In the genomic region with DNA sequence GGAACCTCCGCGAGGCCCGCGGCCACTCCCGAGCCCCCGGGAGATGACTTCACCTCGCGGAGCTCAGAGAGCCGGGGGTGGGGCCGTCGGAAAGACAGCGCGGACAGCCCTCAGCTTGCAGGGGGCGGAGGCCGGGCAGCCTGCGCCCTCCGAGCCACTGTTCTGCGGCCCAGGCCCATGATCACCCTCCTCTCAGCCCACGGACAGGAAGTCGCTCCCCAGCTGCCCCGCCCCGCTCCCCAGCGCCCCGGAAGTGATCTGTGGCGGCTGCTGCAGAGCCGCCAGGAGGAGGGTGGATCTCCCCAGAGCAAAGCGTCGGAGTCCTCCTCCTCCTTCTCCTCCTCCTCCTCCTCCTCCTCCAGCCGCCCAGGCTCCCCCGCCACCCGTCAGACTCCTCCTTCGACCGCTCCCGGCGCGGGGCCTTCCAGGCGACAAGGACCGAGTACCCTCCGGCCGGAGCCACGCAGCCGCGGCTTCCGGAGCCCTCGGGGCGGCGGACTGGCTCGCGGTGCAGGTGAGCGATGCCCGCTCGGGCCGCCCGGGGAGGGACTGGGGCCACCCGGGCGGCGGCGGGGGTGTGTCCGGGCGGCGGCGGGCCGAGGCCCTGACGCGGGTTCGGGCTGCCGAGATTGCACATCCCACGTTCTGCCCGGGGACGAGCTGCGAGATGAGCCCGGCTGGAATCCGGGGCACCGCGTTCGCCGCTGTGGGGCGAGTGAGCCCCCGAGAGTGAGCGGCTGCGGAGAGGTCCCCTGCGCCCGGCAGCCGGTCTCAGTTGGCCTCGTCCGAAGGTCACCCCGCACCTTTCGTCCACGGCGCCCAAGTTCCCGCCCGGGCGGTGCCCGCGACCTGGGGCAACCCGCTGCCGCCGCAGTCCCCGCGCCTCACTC, we compare ENCODE assay signal across 8 cellular contexts. TPM values are rescaled to one million over a fixed set of nuclear protein-coding genes. Genes with fewer than 3 reads are reported as not detected.
DNase-seq lines count a peak whose midpoint lies in the region; TF ChIP-seq lines count a peak whose summit lies in the region.

A gene with protein sequence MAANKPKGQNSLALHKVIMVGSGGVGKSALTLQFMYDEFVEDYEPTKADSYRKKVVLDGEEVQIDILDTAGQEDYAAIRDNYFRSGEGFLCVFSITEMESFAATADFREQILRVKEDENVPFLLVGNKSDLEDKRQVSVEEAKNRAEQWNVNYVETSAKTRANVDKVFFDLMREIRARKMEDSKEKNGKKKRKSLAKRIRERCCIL (plus strand): TSS at position 261 of the 890 bp plus-strand sequence. CDS start 63,096 bp downstream, outside the sequence.

- H3K4me2 ChIP-seq in SK-N-SH: peak within 1 kb of the TSS; percentile 91

- peak in 1 of 2 experiments; percentile 27; a peak in 1 of 4 replicates for TF ChIP-seq EP300 in SK-N-SH (IDR thresholded peaks at IDR 0.05; ENCODE audit: borderline replicate concordance in 1 of 2, low read depth in 1 of 2, low read length in 1 of 2)

- TF ChIP-seq CTCF in HFF-Myc (IDR thresholded peaks at IDR 0.05; ENCODE audit: low read depth, low read length, missing control alignments): no peak
- TF ChIP-seq CTCF in SK-N-SH (IDR thresholded peaks at IDR 0.05): no peak

- H3K9ac ChIP-seq in SK-N-SH: peak within 1 kb of the TSS; percentile 91

- H3K9me3 ChIP-seq in SK-N-SH: no peaks in the 10 kb centered on the region

- H3K27ac ChIP-seq in SK-N-SH (ENCODE audit: low read depth in 2 of 2, low read length in 1 of 2): peak within 1 kb of the TSS; percentile 93 to 98
- peak within 1 kb of the TSS; percentile 88 for H3K27ac ChIP-seq in substantia nigra (ENCODE audit: low read depth, low read length, poor library complexity, severe bottlenecking)

- peaks cover 29% of the 10 kb centered on the region for H3F3A ChIP-seq in SK-N-SH (replicated peaks; ENCODE audit: insufficient read depth)

- H3K27me3 ChIP-seq in SK-N-SH (ENCODE audit: insufficient read depth): no peaks in the 10 kb centered on the region

- H3K36me3 ChIP-seq in SK-N-SH (replicated peaks in 1 of 2; ENCODE audit: control insufficient read depth in 1 of 2, insufficient read depth in 2 of 2, low read length in 1 of 2): peaks cover 3 to 4% of the 10 kb centered on the region in 2 experiments

- H4K20me1 ChIP-seq in SK-N-SH (ENCODE audit: insufficient read depth): peaks cover 41% of the 10 kb centered on the region

- peaks cover 63% of the 10 kb centered on the region for H3K79me2 ChIP-seq in SK-N-SH (ENCODE audit: insufficient read depth)

- CTCF ChIA-PET in SK-N-SH (lab: Yijun Ruan, JAX): interaction anchor here (0.7 to 4.9 kb wide), 12 partner anchors 9 to 188 kb away, joined by 3 to 43 read pairs (median 4); no protein-coding TSS in a partner anchor

- H3K9me2 ChIP-seq in SK-N-SH: no peaks in the 10 kb centered on the region

- DNase-seq in GM04504 (ENCODE audit: low read depth) (peak; percentile 85), HFF-Myc (ENCODE audit: extremely low read depth, low read depth) (peak; percentile 68), NAMALWA (ENCODE audit: low spot score) (peak; percentile 94), SK-N-SH (peak; percentile 99), germinal center (ENCODE audit: low spot score) (peak; percentile 90), non-pigmented ciliary epithelial cell (ENCODE audit: low read depth) (peak; percentile 64), substantia nigra (lab: John Stamatoyannopoulos, UW) (peak; percentile 68 to 96 (median 90))
- peak; percentile 91 for DNase-seq in activated naive CD4-positive, alpha-beta T cell treated with anti-CD3 and anti-CD28 coated beads, Interleukin-2, amount 50 U/mL, for 16 hours

- peak within 1 kb of the TSS; percentile 78 for H3K4me3 ChIP-seq in HFF-Myc (replicated peaks; ENCODE audit: low read depth, low read length)
- peak within 1 kb of the TSS; percentile 93 to 98 for H3K4me3 ChIP-seq in SK-N-SH (ENCODE audit: low read depth in 2 of 2, low read length in 1 of 2)

- H2AFZ ChIP-seq in SK-N-SH (ENCODE audit: low read depth): peak within 1 kb of the TSS; percentile 60

- TF ChIP-seq RAD21 in SK-N-SH (IDR thresholded peaks at IDR 0.05; ENCODE audit: low read length): no peak

- under 1% methylated on average over 62 of the region's 100 CpGs for WGBS in SK-N-SH (ENCODE audit: low lambda C conversion rate)

- POLR2A ChIA-PET in SK-N-SH (lab: Yijun Ruan, JAX): interaction anchor here (0.7 to 3.1 kb wide), 13 partner anchors 10 to 327 kb away, joined by 3 to 28 read pairs (median 5); a partner anchor contains a TSS

- H3K4me1 ChIP-seq in SK-N-SH (ENCODE audit: control insufficient read depth in 1 of 2, insufficient read depth in 2 of 2, low read depth in 1 of 2, low read length in 1 of 2): peaks cover 29 to 38% of the 10 kb centered on the region in 2 experiments; a peak in 3 of 4 replicates

TF ChIP-seq in SK-N-SH, 30 proteins besides CTCF, POLR2A, EP300 and RAD21 (continues in another document):
- TF ChIP-seq RXRA (IDR thresholded peaks at IDR 0.05; ENCODE audit: borderline replicate concordance, low read depth) (no peak), MXI1 (IDR thresholded peaks at IDR 0.05; ENCODE audit: low read depth, low read length) (peak; percentile 73), POLR2AphosphoS5 (IDR thresholded peaks at IDR 0.05; ENCODE audit: low read depth, low read length) (peak; percentile 93), GABPA (IDR thresholded peaks at IDR 0.05; ENCODE audit: low read depth) (peak; percentile 96), TCF12 (IDR thresholded peaks at IDR 0.05) (peak; percentile 60; the same call in 1 of the 2 replicates), SMC3 (IDR thresholded peaks at IDR 0.05; ENCODE audit: low read depth, low read length) (0 out of 2 replicates have a peak, but pooled peaks have one; percentile 22), RCOR1 (IDR thresholded peaks at IDR 0.05; ENCODE audit: low read length) (no peak), NFIC (IDR thresholded peaks at IDR 0.05; ENCODE audit: borderline replicate concordance) (no peak; the same call in 1 of the 2 replicates), ELF1 (IDR thresholded peaks at IDR 0.05) (peak; percentile 61), FOXM1 (IDR thresholded peaks at IDR 0.05; ENCODE audit: low read depth) (no peak), NRF1 (IDR thresholded peaks at IDR 0.05; ENCODE audit: low read depth, low read length) (0 out of 2 replicates have a peak, but pooled peaks have one; percentile 6), TAF1 (IDR thresholded peaks at IDR 0.05; ENCODE audit: borderline replicate concordance, low read depth, low read length) (peak; percentile 94), TEAD4 (IDR thresholded peaks at IDR 0.05; ENCODE audit: borderline replicate concordance, insufficient read depth) (peak; percentile 53; the same call in 1 of the 2 replicates)
- TF ChIP-seq, protein P1, sequence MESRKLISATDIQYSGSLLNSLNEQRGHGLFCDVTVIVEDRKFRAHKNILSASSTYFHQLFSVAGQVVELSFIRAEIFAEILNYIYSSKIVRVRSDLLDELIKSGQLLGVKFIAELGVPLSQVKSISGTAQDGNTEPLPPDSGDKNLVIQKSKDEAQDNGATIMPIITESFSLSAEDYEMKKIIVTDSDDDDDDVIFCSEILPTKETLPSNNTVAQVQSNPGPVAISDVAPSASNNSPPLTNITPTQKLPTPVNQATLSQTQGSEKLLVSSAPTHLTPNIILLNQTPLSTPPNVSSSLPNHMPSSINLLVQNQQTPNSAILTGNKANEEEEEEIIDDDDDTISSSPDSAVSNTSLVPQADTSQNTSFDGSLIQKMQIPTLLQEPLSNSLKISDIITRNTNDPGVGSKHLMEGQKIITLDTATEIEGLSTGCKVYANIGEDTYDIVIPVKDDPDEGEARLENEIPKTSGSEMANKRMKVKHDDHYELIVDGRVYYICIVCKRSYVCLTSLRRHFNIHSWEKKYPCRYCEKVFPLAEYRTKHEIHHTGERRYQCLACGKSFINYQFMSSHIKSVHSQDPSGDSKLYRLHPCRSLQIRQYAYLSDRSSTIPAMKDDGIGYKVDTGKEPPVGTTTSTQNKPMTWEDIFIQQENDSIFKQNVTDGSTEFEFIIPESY (IDR thresholded peaks at IDR 0.05; ENCODE audit: borderline replicate concordance, low read depth): no peak
- TF ChIP-seq, protein P2, sequence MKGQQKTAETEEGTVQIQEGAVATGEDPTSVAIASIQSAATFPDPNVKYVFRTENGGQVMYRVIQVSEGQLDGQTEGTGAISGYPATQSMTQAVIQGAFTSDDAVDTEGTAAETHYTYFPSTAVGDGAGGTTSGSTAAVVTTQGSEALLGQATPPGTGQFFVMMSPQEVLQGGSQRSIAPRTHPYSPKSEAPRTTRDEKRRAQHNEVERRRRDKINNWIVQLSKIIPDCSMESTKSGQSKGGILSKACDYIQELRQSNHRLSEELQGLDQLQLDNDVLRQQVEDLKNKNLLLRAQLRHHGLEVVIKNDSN (IDR thresholded peaks at IDR 0.05; ENCODE audit: borderline replicate concordance, low read depth): no peak; the same call in 1 of the 2 replicates
- TF ChIP-seq, protein P3, sequence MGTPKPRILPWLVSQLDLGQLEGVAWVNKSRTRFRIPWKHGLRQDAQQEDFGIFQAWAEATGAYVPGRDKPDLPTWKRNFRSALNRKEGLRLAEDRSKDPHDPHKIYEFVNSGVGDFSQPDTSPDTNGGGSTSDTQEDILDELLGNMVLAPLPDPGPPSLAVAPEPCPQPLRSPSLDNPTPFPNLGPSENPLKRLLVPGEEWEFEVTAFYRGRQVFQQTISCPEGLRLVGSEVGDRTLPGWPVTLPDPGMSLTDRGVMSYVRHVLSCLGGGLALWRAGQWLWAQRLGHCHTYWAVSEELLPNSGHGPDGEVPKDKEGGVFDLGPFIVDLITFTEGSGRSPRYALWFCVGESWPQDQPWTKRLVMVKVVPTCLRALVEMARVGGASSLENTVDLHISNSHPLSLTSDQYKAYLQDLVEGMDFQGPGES (IDR thresholded peaks at IDR 0.05; ENCODE audit: low read depth, low read length): no peak
- TF ChIP-seq, protein P4, sequence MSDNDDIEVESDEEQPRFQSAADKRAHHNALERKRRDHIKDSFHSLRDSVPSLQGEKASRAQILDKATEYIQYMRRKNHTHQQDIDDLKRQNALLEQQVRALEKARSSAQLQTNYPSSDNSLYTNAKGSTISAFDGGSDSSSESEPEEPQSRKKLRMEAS (IDR thresholded peaks at IDR 0.05; ENCODE audit: low read depth): peak; percentile 57; the same call in 1 of the 2 replicates

RNA-seq across cellular contexts. Expression of the gene that starts here (rescaled TPM):
- polyA plus RNA-seq in SK-N-SH (2012; rRNA removed): 29.0 and 37.4 TPM in 2 replicates
- polyA plus RNA-seq in SK-N-SH (2012; cell fraction: cytosol; rRNA removed): 44.9 and 56.9 TPM in 2 replicates
- polyA plus RNA-seq in SK-N-SH (2012; cell fraction: nucleus; rRNA removed): 10.1 and 17.6 TPM in 2 replicates

Comparison
In these comparisons a context has a peak if more than half of its experiments do, and no peak if none do; other contexts are left out.
1. Peak in every context shown above with its lines: DNase-seq, H3K4me3 ChIP-seq and H3K27ac ChIP-seq.